21 cellular contexts compared by ENCODE assay signal in the genomic region with DNA sequence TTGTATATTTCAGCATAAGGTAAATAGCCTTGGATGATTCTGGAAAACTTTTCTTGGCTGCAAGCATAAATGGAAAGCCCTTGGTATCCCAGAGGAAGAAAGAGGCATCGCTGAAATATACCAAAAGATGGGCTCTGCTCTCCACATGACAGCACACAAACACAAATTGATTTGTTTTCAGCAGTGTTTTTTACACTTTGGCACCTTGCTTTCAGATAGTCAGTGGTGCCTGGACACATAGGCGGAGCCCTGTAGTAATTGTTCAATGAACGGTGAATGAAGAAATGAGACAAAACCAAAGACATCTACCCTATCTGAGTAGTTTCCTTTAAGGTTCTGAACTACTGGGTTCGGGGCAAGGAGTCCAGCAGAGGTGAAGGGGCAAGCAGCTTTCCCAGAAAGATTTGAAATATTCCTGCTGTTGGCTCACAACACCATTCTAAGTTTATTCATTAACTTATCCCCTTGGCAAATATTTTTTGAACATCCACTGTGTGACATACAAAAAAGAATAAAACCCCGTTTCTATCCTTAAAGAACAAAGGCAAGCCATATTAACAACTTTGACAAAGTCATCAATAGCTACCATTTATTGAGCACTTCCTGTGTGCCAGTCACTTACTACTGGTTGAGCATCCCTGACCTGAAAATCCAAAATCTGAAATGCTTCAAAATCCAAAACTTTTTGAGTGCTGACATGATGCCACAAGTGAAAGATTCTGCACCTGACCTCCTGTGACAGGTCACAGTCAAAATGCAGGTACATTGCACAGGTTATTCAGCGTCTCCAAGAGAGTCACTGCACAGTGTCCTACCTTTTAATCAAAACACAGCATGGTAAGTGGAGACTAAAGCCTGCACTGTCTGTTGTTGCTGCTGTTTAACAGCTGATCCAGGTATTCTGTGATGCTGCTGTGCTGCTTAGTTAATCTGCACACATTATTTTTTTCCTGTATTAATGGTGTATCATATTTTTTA.
"Had no signal": no experiment of that assay in that cellular context is flagged by ENCODE, and none has a peak within 500 bp of the region (broad histone marks: within the 10 kb centered on the region; RNA-seq: fewer than 3 reads in every experiment).

No MANE protein-coding gene starts in this region.

- H3K27ac Mint-ChIP-seq: memory B cell; mesothelial cell of epicardium; natural killer cell treated with Interleukin-12 subunit alpha and Interleukin-12 subunit beta and Interleukin-15 and Interleukin-18, amount 100 ng/mL, for 72 hours; neural progenitor cell; type B pancreatic cell had no signal

- H3K27ac ChIP-seq: colonic mucosa, heart right ventricle, neural progenitor cell, ovary, suprapubic skin, thyroid gland had no signal

- ATAC-seq: heart right ventricle; left colon; natural killer cell treated with Interleukin-12 subunit alpha and Interleukin-12 subunit beta and Interleukin-15 and Interleukin-18, amount 100 ng/mL, for 72 hours; right cardiac atrium; stimulated activated naive CD8-positive, alpha-beta T cell treated with anti-CD3 and anti-CD28 coated beads, Interleukin-15, Interleukin-2, amounts not matched to agents 100 U/mL and 50 U/mL, for 24 hours had no signal

- H3K4me1 ChIP-seq: colonic mucosa, neural progenitor cell, suprapubic skin, thyroid gland had no signal

- H3K9me3 ChIP-seq: colonic mucosa, heart right ventricle, ovary, suprapubic skin, thyroid gland had no signal

- H3K4me2 ChIP-seq: neural progenitor cell, smooth muscle cell had no signal

- H3K36me3 ChIP-seq: colonic mucosa, heart right ventricle, neural progenitor cell, ovary, suprapubic skin, thyroid gland had no signal

- DNase-seq: colonic mucosa; dermis blood vessel endothelial cell; erythroblast; foreskin melanocyte; heart right ventricle; left colon; nucleus accumbens; ovary; right cardiac atrium; stimulated activated CD4-positive, alpha-beta T cell treated with anti-CD3 and anti-CD28 coated beads, Interleukin-2, amount 100 ng/mL, for 48 hours; stimulated activated naive CD8-positive, alpha-beta T cell treated with anti-CD3 and anti-CD28 coated beads, Interleukin-15, Interleukin-2, amounts not matched to agents 100 U/mL and 50 U/mL, for 24 hours; thyroid gland had no signal

- H2AFZ ChIP-seq: neural progenitor cell had no signal

- H3K27me3 ChIP-seq: colonic mucosa, heart right ventricle, neural progenitor cell, ovary, suprapubic skin, thyroid gland had no signal

- H3K36me3 Mint-ChIP-seq: memory B cell; mesothelial cell of epicardium; natural killer cell treated with Interleukin-12 subunit alpha and Interleukin-12 subunit beta and Interleukin-15 and Interleukin-18, amount 100 ng/mL, for 72 hours; neural progenitor cell; type B pancreatic cell had no signal

- FAIRE-seq: keratinocyte, urothelium cell line had no signal

- H3K9me3 Mint-ChIP-seq: mesothelial cell of epicardium, neural progenitor cell had no signal

- H3K4me3 ChIP-seq: colonic mucosa, heart right ventricle, neural progenitor cell, ovary, smooth muscle cell, suprapubic skin, thyroid gland had no signal

- H3K27me3 Mint-ChIP-seq: memory B cell; natural killer cell treated with Interleukin-12 subunit alpha and Interleukin-12 subunit beta and Interleukin-15 and Interleukin-18, amount 100 ng/mL, for 72 hours had no signal

- H3K4me1 Mint-ChIP-seq: memory B cell had no signal

- H3K4me3 Mint-ChIP-seq: memory B cell; mesothelial cell of epicardium; natural killer cell treated with Interleukin-12 subunit alpha and Interleukin-12 subunit beta and Interleukin-15 and Interleukin-18, amount 100 ng/mL, for 72 hours; neural progenitor cell; type B pancreatic cell had no signal
